In the genomic region with DNA sequence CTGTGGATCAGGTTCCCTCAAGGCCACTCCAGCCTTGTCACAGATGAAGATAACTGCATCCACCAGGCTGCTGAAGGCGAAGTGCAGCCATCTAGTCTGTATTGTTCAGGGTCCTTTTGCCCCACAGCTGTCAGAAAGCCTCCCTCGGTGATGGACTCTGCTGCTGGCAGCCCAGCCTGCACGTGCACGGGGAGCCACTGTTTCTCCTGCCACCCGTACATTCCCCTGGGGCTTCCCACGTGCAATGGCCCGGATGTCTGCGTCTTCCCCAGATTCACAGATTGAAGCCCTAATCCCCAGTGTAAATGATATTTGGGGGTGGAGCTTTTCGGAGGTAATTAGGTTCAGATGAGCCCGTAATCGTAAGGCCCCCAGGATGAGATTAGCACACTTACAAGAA, we compare ENCODE assay signal across 26 cellular contexts. TPM values are rescaled to one million over a fixed set of nuclear protein-coding genes. Genes with fewer than 3 reads are reported as not detected.
DNase-seq lines count a peak whose midpoint lies in the region; ATAC-seq and TF ChIP-seq lines count a peak whose summit lies in the region.
"Had no signal": no experiment of that assay in that cellular context is flagged by ENCODE, and none has a peak within 500 bp of the region (broad histone marks: within the 10 kb centered on the region; RNA-seq: fewer than 3 reads in every experiment).

No MANE protein-coding gene starts in this region.

- no peak overlapping the region for H3K4ac ChIP-seq in neuronal stem cell (ENCODE audit: low read length)

- no peak overlapping the region for H3K4me3 ChIP-seq in BE2C (ENCODE audit: low read depth, low read length)
- H3K4me3 ChIP-seq in BLaER1 treated with 17β-estradiol and CSF1 and Interleukin-3, amounts not matched to agents 10 nM and 100 nM: peak overlapping the region in 1 of 10 experiments; percentile 16; a peak in 1 of 20 replicates
- H3K4me3 ChIP-seq in SJCRH30: no peak overlapping the region
- H3K4me3 ChIP-seq in neuronal stem cell (ENCODE audit: low read length in 2 of 2): peak overlapping the region in 1 of 2 donors; percentile 15
- H3K4me3 ChIP-seq: GM23248, MG63, SJSA1 had no signal

- WGBS in neuronal stem cell (ENCODE audit: extremely low coverage in 2 of 2, insufficient read length in 2 of 2, insufficient replicate concordance in 1 of 2), 2 donors: no CpG with 5 or more reads among the region's 11 CpGs

- peak overlapping the region; percentile 89 for H2AK5ac ChIP-seq in neuronal stem cell (ENCODE audit: low read depth, low read length)

- H2BK120ac ChIP-seq in neuronal stem cell (ENCODE audit: low read depth, low read length): no peak overlapping the region

- ATAC-seq in naive thymus-derived CD8-positive, alpha-beta T cell: no peak
- ATAC-seq: PC-3 had no signal

- H3K23ac ChIP-seq in neuronal stem cell (ENCODE audit: low read depth, low read length, poor library complexity): no peak overlapping the region

- no peak overlapping the region for H4K91ac ChIP-seq in neuronal stem cell (ENCODE audit: low read depth, low read length, poor library complexity)

- H3K27me3 Mint-ChIP-seq in naive thymus-derived CD8-positive, alpha-beta T cell: peaks cover 3 to 16% (median 9%) of the 10 kb centered on the region in 5 donors
- H3K27me3 Mint-ChIP-seq in mesothelial cell of epicardium (ENCODE audit: low read depth): no peaks in the 10 kb centered on the region

- peak overlapping the region; percentile 8 to 86 (median 80); a peak in 21 of 22 replicates for H3K4me2 ChIP-seq in BLaER1 treated with 17β-estradiol and CSF1 and Interleukin-3, amounts not matched to agents 10 nM and 100 nM
- no peak overlapping the region for H3K4me2 ChIP-seq in neuronal stem cell (ENCODE audit: insufficient read depth, low read length, poor library complexity, severe bottlenecking)

- peaks cover 0 to 19% (median 9%) of the 10 kb centered on the region in 9 donors for H3K9me3 Mint-ChIP-seq in naive thymus-derived CD8-positive, alpha-beta T cell
- peaks cover 53% of the 10 kb centered on the region for H3K9me3 Mint-ChIP-seq in mesothelial cell of epicardium

- no peaks in the 10 kb centered on the region for H4K20me1 ChIP-seq in BLaER1 treated with 17β-estradiol and CSF1 and Interleukin-3, amounts not matched to agents 10 nM and 100 nM

- no peak overlapping the region for H2BK12ac ChIP-seq in neuronal stem cell (ENCODE audit: low read length)

- H3K18ac ChIP-seq in neuronal stem cell (ENCODE audit: low read length): peak overlapping the region; percentile 14

- H3K4me1 Mint-ChIP-seq in naive thymus-derived CD8-positive, alpha-beta T cell: peaks cover 0 to 33% (median 14%) of the 10 kb centered on the region in 4 donors
- H3K4me1 Mint-ChIP-seq in mesothelial cell of epicardium: no peaks in the 10 kb centered on the region

- no peak overlapping the region for H3K14ac ChIP-seq in neuronal stem cell (ENCODE audit: low read length)

- H3K27ac ChIP-seq in BLaER1 treated with 17β-estradiol and CSF1 and Interleukin-3, amounts not matched to agents 10 nM and 100 nM: peak overlapping the region in 5 of 11 experiments; percentile 27 to 59 (median 54); a peak in 7 of 22 replicates
- H3K27ac ChIP-seq in SJCRH30 (no peak overlapping the region), neuronal stem cell (replicated peaks; ENCODE audit: low read length) (no peak overlapping the region)
- H3K27ac ChIP-seq: GM23248, SJSA1 had no signal

- H3K4me1 ChIP-seq in BE2C (no peaks in the 10 kb centered on the region), SJCRH30 (peaks cover 7% of the 10 kb centered on the region; the same call in 1 of the 2 replicates), neuronal stem cell (ENCODE audit: control insufficient read depth in 2 of 2, insufficient read depth in 1 of 2, low read depth in 1 of 2, low read length in 2 of 2) (peaks cover 0 to 1% of the 10 kb centered on the region in 2 donors)
- peaks cover 29 to 60% (median 51%) of the 10 kb centered on the region in 10 experiments for H3K4me1 ChIP-seq in BLaER1 treated with 17β-estradiol and CSF1 and Interleukin-3, amounts not matched to agents 10 nM and 100 nM
- H3K4me1 ChIP-seq: SJSA1 had no signal

- H3K9me3 ChIP-seq in BE2C: no peaks in the 10 kb centered on the region
- peaks cover 17 to 41% (median 32%) of the 10 kb centered on the region in 11 experiments; a peak in 21 of 22 replicates for H3K9me3 ChIP-seq in BLaER1 treated with 17β-estradiol and CSF1 and Interleukin-3, amounts not matched to agents 10 nM and 100 nM (replicated peaks in 1 of 11)
- H3K9me3 ChIP-seq in SJCRH30 (replicated peaks): no peaks in the 10 kb centered on the region; the same call in 1 of the 2 replicates
- H3K9me3 ChIP-seq in neuronal stem cell (replicated peaks in 1 of 2; ENCODE audit: control insufficient read depth in 2 of 2, insufficient read depth in 1 of 2, low read depth in 1 of 2, low read length in 2 of 2): peaks cover 0 to 4% of the 10 kb centered on the region in 2 donors
- H3K9me3 ChIP-seq: MG63 had no signal

- H2AFZ ChIP-seq in neuronal stem cell (ENCODE audit: low read length): no peak overlapping the region
- H2AFZ ChIP-seq: GM23248 had no signal

- H2BK5ac ChIP-seq in neuronal stem cell (ENCODE audit: low read length): no peak overlapping the region

- H3K9ac ChIP-seq in BLaER1 treated with 17β-estradiol and CSF1 and Interleukin-3, amounts not matched to agents 10 nM and 100 nM: peak overlapping the region in 4 of 11 experiments; percentile 42 to 58 (median 46); a peak in 8 of 22 replicates
- H3K9ac ChIP-seq in neuronal stem cell (ENCODE audit: low read depth, low read length, poor library complexity): no peak overlapping the region
- H3K9ac ChIP-seq: GM23248 had no signal

- H2BK15ac ChIP-seq in neuronal stem cell (ENCODE audit: low read length): no peak overlapping the region

- no peak overlapping the region for H3K4me3 Mint-ChIP-seq in naive thymus-derived CD8-positive, alpha-beta T cell
- H3K4me3 Mint-ChIP-seq in mesothelial cell of epicardium: no peak overlapping the region
- H3K4me3 Mint-ChIP-seq: CD4-positive, alpha-beta T cell; T-helper 1 cell treated with Interleukin-12 subunit alpha and Interleukin-12 subunit beta and Interleukin-4 antibody, amounts not matched to agents 30 μg/mL and 1 μg/mL, for 36 hours had no signal

- POLR2A ChIA-PET in naive thymus-derived CD8-positive, alpha-beta T cell (lab: Charles Lee): no interaction called here

- DNase-seq in BE2C (peak; percentile 67), SJCRH30 (peak; percentile 59 to 69), neuronal stem cell (ENCODE audit: low spot score) (no peak), mesothelial cell of epicardium (ENCODE audit: low spot score in 2 of 2, unreplicated experiment in 2 of 2) (no peak), A172 (ENCODE audit: low spot score) (no peak)
- no peak for DNase-seq in naive thymus-derived CD8-positive, alpha-beta T cell
- DNase-seq: ACHN; CD4-positive, alpha-beta T cell; GM23248; H7; KBM-7; MG63; NCI-H1105 treated with DMSO at 0.1 percent for 48 hours; NCI-H146; NCI-H1930; NCI-H226; NCI-H510A; NCI-H748 treated with DMSO at 0.1 percent for 48 hours; NK-92 treated with Interleukin-12 subunit alpha and Interleukin-12 subunit beta, amount 100 ng/mL, for 24 hours; PC-3; SW 1271 had no signal

- TF ChIP-seq CTCF in BE2C (IDR thresholded peaks at IDR 0.05; ENCODE audit: low read depth, low read length): no peak
- no peak for TF ChIP-seq CTCF in mesothelial cell of epicardium (IDR thresholded peaks at IDR 0.05; ENCODE audit: unreplicated experiment)

- H4K8ac ChIP-seq in neuronal stem cell (ENCODE audit: low read depth, low read length): no peak overlapping the region

- no peaks in the 10 kb centered on the region for H3K27me3 ChIP-seq in BE2C
- peaks cover 0 to 12% (median 0%) of the 10 kb centered on the region in 11 experiments; a peak in 3 of 22 replicates for H3K27me3 ChIP-seq in BLaER1 treated with 17β-estradiol and CSF1 and Interleukin-3, amounts not matched to agents 10 nM and 100 nM
- H3K27me3 ChIP-seq in SJCRH30: no peaks in the 10 kb centered on the region
- peaks cover 0 to 3% (median 0%) of the 10 kb centered on the region in 3 experiments for H3K27me3 ChIP-seq in neuronal stem cell (ENCODE audit: control insufficient read depth in 3 of 3, insufficient read depth in 3 of 3, low read depth in 1 of 3, low read length in 3 of 3)
- H3K27me3 ChIP-seq: MG63, SJSA1 had no signal

- no peaks in the 10 kb centered on the region for H3K36me3 ChIP-seq in BE2C
- no peaks in the 10 kb centered on the region; a peak in 1 of 22 replicates for H3K36me3 ChIP-seq in BLaER1 treated with 17β-estradiol and CSF1 and Interleukin-3, amounts not matched to agents 10 nM and 100 nM
- no peaks in the 10 kb centered on the region for H3K36me3 ChIP-seq in SJCRH30
- H3K36me3 ChIP-seq in neuronal stem cell (replicated peaks in 1 of 2; ENCODE audit: control insufficient read depth in 2 of 2, insufficient read depth in 2 of 2, low read length in 2 of 2): no peaks in the 10 kb centered on the region
- H3K36me3 ChIP-seq: MG63, SJSA1 had no signal

- no peaks in the 10 kb centered on the region for H3K79me1 ChIP-seq in neuronal stem cell (ENCODE audit: low read depth, low read length)

- H3K27ac Mint-ChIP-seq in naive thymus-derived CD8-positive, alpha-beta T cell: no peak overlapping the region
- no peak overlapping the region for H3K27ac Mint-ChIP-seq in mesothelial cell of epicardium
- H3K27ac Mint-ChIP-seq: CD4-positive, alpha-beta T cell; T-helper 1 cell treated with Interleukin-12 subunit alpha and Interleukin-12 subunit beta and Interleukin-4 antibody, amounts not matched to agents 30 μg/mL and 1 μg/mL, for 36 hours had no signal

- H3K36me3 Mint-ChIP-seq in naive thymus-derived CD8-positive, alpha-beta T cell: peaks cover 4 to 7% (median 7%) of the 10 kb centered on the region in 3 donors
- no peaks in the 10 kb centered on the region for H3K36me3 Mint-ChIP-seq in mesothelial cell of epicardium

RNA-seq across cellular contexts. Expression of a gene that starts 46.6 kb away (rescaled TPM):
- 0.54 TPM for polyA plus RNA-seq in BE2C (2012; ENCODE audit: insufficient read depth, insufficient read length, low read depth)
- total RNA-seq in SJCRH30 (2014; rRNA removed; shearing (Covaris generic)): 9.6 and 10.2 TPM in 2 replicates
- polyA plus RNA-seq in neuronal stem cell (2013, experiment 1 of 2): 2.8 TPM
- polyA plus RNA-seq in neuronal stem cell (2013, experiment 2 of 2): 2.6 TPM
- total RNA-seq in naive thymus-derived CD8-positive, alpha-beta T cell: under 1 TPM; 0.22 to 0.26 TPM
- under 1 TPM in 2 of 3 donors, not detected in 1; 0.17 to 0.62 TPM for polyA plus RNA-seq in naive thymus-derived CD8-positive, alpha-beta T cell
- total RNA-seq in mesothelial cell of epicardium: 0.04 to 0.20 TPM (median 0.14 TPM) in 3 replicates
- 0.12 TPM in 1 of 2 replicates, not detected in the other for total RNA-seq in A172 (2014; rRNA removed; shearing (Covaris generic))
- total RNA-seq: G401, GM23248, PC-3, SJSA1 had no signal
- polyA plus RNA-seq: BJ, GM23248 had no signal

Comparison
In these comparisons a context has a peak if more than half of its experiments do, and no peak if none do; other contexts are left out.
1. DNase-seq: peak in BE2C (single experiment) and SJCRH30 (2 of 2); none in neuronal stem cell (single experiment), naive thymus-derived CD8-positive, alpha-beta T cell (0 of 10), mesothelial cell of epicardium (0 of 2) and A172 (single experiment).